In genomic region chr11:33317662-33318061, GRCh38 we compare ENCODE assay signal across 23 cellular contexts. TPM values are rescaled to one million over a fixed set of nuclear protein-coding genes. Genes with fewer than 3 reads are reported as not detected.
DNase-seq lines count a peak whose midpoint lies in the region; ATAC-seq and TF ChIP-seq lines count a peak whose summit lies in the region.
"Had no signal": no experiment of that assay in that cellular context is flagged by ENCODE, and none has a peak within 500 bp of the region (broad histone marks: within the 10 kb centered on the region; RNA-seq: fewer than 3 reads in every experiment).

No MANE protein-coding gene starts in this region.

- no peaks in the 10 kb centered on the region for H3K9me3 ChIP-seq in SJCRH30 (replicated peaks)
- H3K9me3 ChIP-seq: A549 had no signal

- no peak overlapping the region for H3K4me3 ChIP-seq in SJCRH30
- H3K4me3 ChIP-seq in kidney epithelial cell (ENCODE audit: low read depth, low read length): no peak overlapping the region
- H3K4me3 ChIP-seq: A549, neural progenitor cell had no signal

- H3K4me1 Mint-ChIP-seq in stimulated activated naive B cell treated with anti-CD40 and anti-IgM and Interleukin-4, amounts not matched to agents 10 μg/mL and 1 μg/mL and 100 μg/mL, for 72 hours: peaks cover 5 to 17% of the 10 kb centered on the region in 2 donors
- H3K4me1 Mint-ChIP-seq: neural progenitor cell had no signal

- H3K36me3 ChIP-seq in SJCRH30: no peaks in the 10 kb centered on the region; the same call in 1 of the 2 replicates
- H3K36me3 ChIP-seq in kidney epithelial cell (ENCODE audit: control insufficient read depth, insufficient read depth, low read length): no peaks in the 10 kb centered on the region
- H3K36me3 ChIP-seq: neural progenitor cell had no signal

- H3K27ac Mint-ChIP-seq in stimulated activated naive B cell treated with anti-CD40 and anti-IgM and Interleukin-4, amounts not matched to agents 10 μg/mL and 1 μg/mL and 100 μg/mL, for 72 hours: no peak overlapping the region
- H3K27ac Mint-ChIP-seq: neural progenitor cell had no signal

- peaks cover 10% of the 10 kb centered on the region for H3K4me1 ChIP-seq in SJCRH30

- no peaks in the 10 kb centered on the region for H3K27me3 Mint-ChIP-seq in stimulated activated naive B cell treated with anti-CD40 and anti-IgM and Interleukin-4, amounts not matched to agents 10 μg/mL and 1 μg/mL and 100 μg/mL, for 72 hours

- H3K27me3 ChIP-seq in SJCRH30 (no peaks in the 10 kb centered on the region), kidney epithelial cell (ENCODE audit: control insufficient read depth, insufficient read depth, low read length) (no peaks in the 10 kb centered on the region)
- H3K27me3 ChIP-seq: neural progenitor cell had no signal

- no peak for TF ChIP-seq CTCF in kidney epithelial cell (IDR thresholded peaks at IDR 0.05; ENCODE audit: insufficient read depth, low read length, poor library complexity, severe bottlenecking)

- H3K4me3 Mint-ChIP-seq in stimulated activated naive B cell treated with anti-CD40 and anti-IgM and Interleukin-4, amounts not matched to agents 10 μg/mL and 1 μg/mL and 100 μg/mL, for 72 hours: no peak overlapping the region
- H3K4me3 Mint-ChIP-seq: neural progenitor cell had no signal

- no peaks in the 10 kb centered on the region for H3K9me3 Mint-ChIP-seq in stimulated activated naive B cell treated with anti-CD40 and anti-IgM and Interleukin-4, amounts not matched to agents 10 μg/mL and 1 μg/mL and 100 μg/mL, for 72 hours
- H3K9me3 Mint-ChIP-seq: neural progenitor cell had no signal

- DNase-seq in NCI-H345 (lab: John Stamatoyannopoulos, UW): peak; percentile 7
- DNase-seq in NCI-H345 treated with DMSO at 0.1 percent for 48 hours (lab: John Stamatoyannopoulos, UW; ENCODE audit: unreplicated experiment): no peak
- peak; percentile 5 for DNase-seq in GM04503 (ENCODE audit: low read depth)
- DNase-seq in SJCRH30: peak in 1 of 2 experiments; percentile 35
- DNase-seq in kidney epithelial cell (ENCODE audit: low read depth): peak; percentile 12
- no peak for DNase-seq in stimulated activated naive B cell treated with anti-CD40 and anti-IgM and Interleukin-4, amounts not matched to agents 10 μg/mL and 1 μg/mL and 100 μg/mL, for 72 hours
- no peak for DNase-seq in islet precursor cell
- DNase-seq: activated CD4-positive, CD25-positive, alpha-beta regulatory T cell; activated gamma-delta T cell treated with Interleukin-2 at 50 U/mL for 16 hours; amygdala; C1 segment of cervical spinal cord; DMS 273 treated with DMSO at 0.1 percent for 48 hours; left colon; NCI-H187; NCI-H446 treated with DMSO at 0.1 percent for 48 hours; stimulated activated naive CD4-positive, alpha-beta T cell; T-helper 2 cell; trophoblast cell had no signal

- peaks cover 0 to 4% of the 10 kb centered on the region in 2 donors for H3K36me3 Mint-ChIP-seq in stimulated activated naive B cell treated with anti-CD40 and anti-IgM and Interleukin-4, amounts not matched to agents 10 μg/mL and 1 μg/mL and 100 μg/mL, for 72 hours
- H3K36me3 Mint-ChIP-seq: neural progenitor cell had no signal

- no peak for ATAC-seq in stimulated activated naive B cell treated with anti-CD40 and anti-IgM and Interleukin-4, amounts not matched to agents 10 μg/mL and 1 μg/mL and 100 μg/mL, for 72 hours (replicated peaks)
- ATAC-seq in HG03280 (IDR thresholded peaks at IDR 0.05; ENCODE audit: unreplicated experiment): no peak
- ATAC-seq: A549, HepG2, left colon had no signal

- peak overlapping the region; percentile 45; the same call in 1 of the 2 replicates for H3K27ac ChIP-seq in SJCRH30
- H3K27ac ChIP-seq: A549, neural progenitor cell had no signal

RNA-seq across cellular contexts. Expression of gene KIAA1549L, which starts 58.2 kb away (rescaled TPM):
- 8.2 and 8.3 TPM in 2 replicates for total RNA-seq in SJCRH30 (2014; rRNA removed; shearing (Covaris generic))
- 6.9 and 7.0 TPM in 2 replicates for total RNA-seq in kidney epithelial cell
- total RNA-seq: mononuclear cell had no signal

Comparison
In these comparisons a context has a peak if more than half of its experiments do, and no peak if none do; other contexts are left out.
1. DNase-seq: peak in NCI-H345 (single experiment), GM04503 (single experiment) and kidney epithelial cell (single experiment); none in NCI-H345 treated with DMSO at 0.1 percent for 48 hours (single experiment), stimulated activated naive B cell treated with anti-CD40 and anti-IgM and Interleukin-4, amounts not matched to agents 10 μg/mL and 1 μg/mL and 100 μg/mL, for 72 hours (single experiment) and islet precursor cell (single experiment).